In the genomic region with DNA sequence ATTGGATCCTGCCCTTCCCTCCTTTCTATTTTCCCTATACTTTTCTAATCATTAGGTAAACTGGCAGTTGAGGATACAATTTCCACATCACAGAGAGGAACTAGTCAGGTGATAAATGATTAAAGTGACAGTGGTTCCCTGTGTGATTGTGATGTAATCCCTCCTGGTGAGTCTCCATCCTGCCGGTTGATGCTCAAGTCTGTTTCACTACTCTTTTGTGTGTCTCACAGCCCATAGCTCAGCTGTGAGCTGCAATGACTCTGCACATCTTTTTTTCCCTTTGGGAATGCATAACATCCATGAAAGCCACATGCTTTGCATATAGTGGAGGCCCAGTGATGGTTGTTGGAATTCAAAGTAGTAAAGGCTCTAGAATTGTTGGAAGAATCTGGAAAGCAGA, we compare ENCODE assay signal across 18 cellular contexts.
DNase-seq lines count a peak whose midpoint lies in the region; ATAC-seq and TF ChIP-seq lines count a peak whose summit lies in the region.
"Had no signal": no experiment of that assay in that cellular context is flagged by ENCODE, and none has a peak within 500 bp of the region (broad histone marks: within the 10 kb centered on the region; RNA-seq: fewer than 3 reads in every experiment).

No MANE protein-coding gene starts in this region.

- no peaks in the 10 kb centered on the region for H3K9me3 Mint-ChIP-seq in CD14-positive monocyte
- H3K9me3 Mint-ChIP-seq: activated naive CD8-positive, alpha-beta T cell treated with anti-CD3 and anti-CD28 coated beads, Interleukin-2, amount 50 U/mL, for 24 hours; CD8-positive, alpha-beta T cell; IgD-negative memory B cell; memory B cell; stimulated activated naive CD8-positive, alpha-beta T cell treated with anti-CD3 and anti-CD28 coated beads, Interleukin-15, Interleukin-2, amounts not matched to agents 100 ng/mL and 50 ng/mL, for 24 hours; T-helper 2 cell treated with Interferon-gamma antibody and Interleukin-4, amounts not matched to agents 5 μg/mL and 100 μg/mL, for 36 hours had no signal

- TF ChIP-seq CTCF in astrocyte of the spinal cord (IDR thresholded peaks at IDR 0.05; ENCODE audit: low read depth, low read length) (no peak), CD14-positive monocyte (IDR thresholded peaks at IDR 0.05) (no peak)

- intact Hi-C loops in CD14-positive monocyte (cut with micrococcal nuclease): no loop called here

- DNase-seq in Caki2 (ENCODE audit: low read depth) (peak; percentile 19), astrocyte of the spinal cord (ENCODE audit: low read depth, low spot score) (peak; percentile 84), iris pigment epithelial cell (ENCODE audit: low read depth) (peak; percentile 65), HT-29 (ENCODE audit: low spot score) (no peak), CD14-positive monocyte (ENCODE audit: low spot score) (no peak)
- peak; percentile 70 for DNase-seq in Jurkat, Clone E6-1 (ENCODE audit: low read depth, low spot score)
- no peak for DNase-seq in stimulated activated CD4-positive, alpha-beta T cell treated with anti-CD3 and anti-CD28 coated beads, Interleukin-15, amount 100 ng/mL, for 24 hours
- DNase-seq: activated naive CD8-positive, alpha-beta T cell treated with anti-CD3 and anti-CD28 coated beads, Interleukin-2, amount 50 U/mL, for 24 hours; CD8-positive, alpha-beta T cell; dorsolateral prefrontal cortex; heart right ventricle; NCI-H2029; stimulated activated CD4-positive, alpha-beta T cell treated with anti-CD3 and anti-CD28 coated beads, Interleukin-4, amount 100 ng/mL, for 1 hour had no signal

- no peaks in the 10 kb centered on the region for H3K27me3 Mint-ChIP-seq in CD14-positive monocyte (ENCODE audit: low read depth in 3 of 3)
- H3K27me3 Mint-ChIP-seq: activated naive CD8-positive, alpha-beta T cell treated with anti-CD3 and anti-CD28 coated beads, Interleukin-2, amount 50 U/mL, for 24 hours; IgD-negative memory B cell; memory B cell; stimulated activated naive CD8-positive, alpha-beta T cell treated with anti-CD3 and anti-CD28 coated beads, Interleukin-15, Interleukin-2, amounts not matched to agents 100 ng/mL and 50 ng/mL, for 24 hours had no signal

- H3K4me1 Mint-ChIP-seq in CD14-positive monocyte: peaks cover 19% of the 10 kb centered on the region

- in situ Hi-C loops in Caki2 (cut with HindIII; ENCODE audit: low pct_unique_long_range_greater_than_20kb, low sequenced_read_pairs): no loop called here
- in situ Hi-C loops in astrocyte of the spinal cord (cut with HindIII; ENCODE audit: low sequenced_read_pairs): no loop called here

- no peak overlapping the region for H3K4me3 ChIP-seq in Jurkat, Clone E6-1 (ENCODE audit: low read length)
- no peak overlapping the region for H3K4me3 ChIP-seq in astrocyte of the spinal cord (ENCODE audit: low read depth, low read length)
- H3K4me3 ChIP-seq: dorsolateral prefrontal cortex, heart right ventricle had no signal

- no peak overlapping the region for H3K4me3 Mint-ChIP-seq in CD14-positive monocyte
- H3K4me3 Mint-ChIP-seq: activated naive CD8-positive, alpha-beta T cell treated with anti-CD3 and anti-CD28 coated beads, Interleukin-2, amount 50 U/mL, for 24 hours; CD8-positive, alpha-beta T cell; IgD-negative memory B cell; memory B cell; stimulated activated naive CD8-positive, alpha-beta T cell treated with anti-CD3 and anti-CD28 coated beads, Interleukin-15, Interleukin-2, amounts not matched to agents 100 ng/mL and 50 ng/mL, for 24 hours; T-helper 2 cell treated with Interferon-gamma antibody and Interleukin-4, amounts not matched to agents 5 μg/mL and 100 μg/mL, for 36 hours had no signal

- no peak for ATAC-seq in GM21515 (IDR thresholded peaks at IDR 0.05; ENCODE audit: unreplicated experiment)
- ATAC-seq: activated naive CD8-positive, alpha-beta T cell treated with anti-CD3 and anti-CD28 coated beads, Interleukin-2, amount 50 U/mL, for 24 hours; CD8-positive, alpha-beta T cell; heart right ventricle had no signal

- H3K27ac Mint-ChIP-seq in CD14-positive monocyte: peak overlapping the region in 2 of 7 donors; percentile 52 to 59
- H3K27ac Mint-ChIP-seq: activated naive CD8-positive, alpha-beta T cell treated with anti-CD3 and anti-CD28 coated beads, Interleukin-2, amount 50 U/mL, for 24 hours; CD8-positive, alpha-beta T cell; IgD-negative memory B cell; memory B cell; stimulated activated naive CD8-positive, alpha-beta T cell treated with anti-CD3 and anti-CD28 coated beads, Interleukin-15, Interleukin-2, amounts not matched to agents 100 ng/mL and 50 ng/mL, for 24 hours; T-helper 2 cell treated with Interferon-gamma antibody and Interleukin-4, amounts not matched to agents 5 μg/mL and 100 μg/mL, for 36 hours had no signal

- H3K36me3 Mint-ChIP-seq in CD14-positive monocyte: peaks cover 14 to 23% of the 10 kb centered on the region in 2 donors

Comparison
In these comparisons a context has a peak if more than half of its experiments do, and no peak if none do; other contexts are left out.
1. DNase-seq: peak in Caki2 (single experiment), Jurkat, Clone E6-1 (single experiment), astrocyte of the spinal cord (single experiment) and iris pigment epithelial cell (single experiment); none in stimulated activated CD4-positive, alpha-beta T cell treated with anti-CD3 and anti-CD28 coated beads, Interleukin-15, amount 100 ng/mL, for 24 hours (single experiment), HT-29 (single experiment) and CD14-positive monocyte (single experiment).